In the genomic region with DNA sequence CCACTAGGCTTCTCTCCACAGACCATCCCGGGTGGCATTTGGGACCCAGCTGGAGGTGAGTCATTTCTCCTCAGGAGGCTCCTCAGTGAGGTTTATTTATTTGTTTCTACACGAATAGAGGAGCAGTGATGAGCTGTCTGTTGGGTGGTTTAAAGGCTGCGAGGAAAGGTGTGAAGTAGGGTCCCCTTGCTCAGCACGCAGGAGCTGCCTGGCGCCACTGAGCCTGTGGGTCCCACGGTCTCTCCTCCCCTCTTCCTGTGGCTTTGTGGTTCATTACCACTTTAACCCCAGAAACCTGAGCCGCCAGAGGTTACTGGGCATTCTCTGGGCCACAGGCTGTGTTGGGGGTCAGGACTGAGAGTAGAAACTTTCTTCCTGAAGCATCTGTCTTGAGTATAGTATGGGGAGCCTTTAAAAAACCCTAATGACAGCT, we compare ENCODE assay signal across 8 cellular contexts. TPM values are rescaled to one million over a fixed set of nuclear protein-coding genes. Genes with fewer than 3 reads are reported as not detected.
A peak's percentile ranks its signal among the peaks of the same experiment; 100 is the strongest.
DNase-seq lines count a peak whose midpoint lies in the region; ATAC-seq, FAIRE-seq and TF ChIP-seq lines count a peak whose summit lies in the region.

No MANE protein-coding gene starts in this region.

- no peak for DNase-seq in activated CD4-positive, CD25-positive, alpha-beta regulatory T cell (lab: John Stamatoyannopoulos, UW)
- peak; percentile 71 for DNase-seq in activated naive CD8-positive, alpha-beta T cell treated with anti-CD3 and anti-CD28 coated beads for 36 hours
- DNase-seq in stimulated activated CD8-positive, alpha-beta memory T cell treated with anti-CD3 and anti-CD28 coated beads, Interleukin-4, amount 100 ng/mL, for 48 hours, result peak; percentile 74
- DNase-seq in D721Med (ENCODE audit: insufficient read length, low spot score), result no peak
- DNase-seq in NCI-H146 treated with DMSO at 0.1 percent for 48 hours (lab: John Stamatoyannopoulos, UW; ENCODE audit: unreplicated experiment), result no peak

- peaks cover 45% of the 10 kb centered on the region for H3K4me1 Mint-ChIP-seq in activated naive CD8-positive, alpha-beta T cell treated with anti-CD3 and anti-CD28 coated beads for 36 hours

- no peaks in the 10 kb centered on the region for H3K9me3 Mint-ChIP-seq in activated naive CD8-positive, alpha-beta T cell treated with anti-CD3 and anti-CD28 coated beads for 36 hours

- H3K27ac Mint-ChIP-seq in activated naive CD8-positive, alpha-beta T cell treated with anti-CD3 and anti-CD28 coated beads for 36 hours, result peak overlapping the region; percentile 79

- H3K36me3 Mint-ChIP-seq in activated naive CD8-positive, alpha-beta T cell treated with anti-CD3 and anti-CD28 coated beads for 36 hours, result peaks cover 5% of the 10 kb centered on the region

- no peak for FAIRE-seq in D721Med (lab: Jason Lieb, UNC)

- peak; percentile 51 to 58 for ATAC-seq in activated CD4-positive, CD25-positive, alpha-beta regulatory T cell treated with anti-CD3 and anti-CD28 coated beads, Interleukin-2, amount 50 U/mL, for 24 hours
- peak; percentile 59 for ATAC-seq in HG03378 (IDR thresholded peaks at IDR 0.05; ENCODE audit: unreplicated experiment)
- no peak for ATAC-seq in HG03025 (IDR thresholded peaks at IDR 0.05; ENCODE audit: low FRiP score, unreplicated experiment)

- peaks cover 4% of the 10 kb centered on the region for H3K27me3 Mint-ChIP-seq in activated naive CD8-positive, alpha-beta T cell treated with anti-CD3 and anti-CD28 coated beads for 36 hours

- no peak for TF ChIP-seq CTCF in D721Med (IDR thresholded peaks at IDR 0.05; ENCODE audit: insufficient read depth, missing control alignments)

- H3K4me3 Mint-ChIP-seq in activated naive CD8-positive, alpha-beta T cell treated with anti-CD3 and anti-CD28 coated beads for 36 hours, result peak overlapping the region; percentile 22

RNA-seq across cellular contexts. Expression of a gene that starts 39.9 kb away (rescaled TPM):
- total RNA-seq in activated naive CD8-positive, alpha-beta T cell treated with anti-CD3 and anti-CD28 coated beads for 36 hours, result 1 to 10 TPM; 2.3 to 2.4 TPM

RNA-seq across cellular contexts. Expression of a gene that starts 57.0 kb away (rescaled TPM):
- total RNA-seq in activated naive CD8-positive, alpha-beta T cell treated with anti-CD3 and anti-CD28 coated beads for 36 hours, result not detected

RNA-seq across cellular contexts. Expression of a gene that starts 57.2 kb away (rescaled TPM):
- total RNA-seq in activated naive CD8-positive, alpha-beta T cell treated with anti-CD3 and anti-CD28 coated beads for 36 hours, result not detected

Comparison
In these comparisons a context has a peak if more than half of its experiments do, and no peak if none do; other contexts are left out.
1. DNase-seq: peak in activated naive CD8-positive, alpha-beta T cell treated with anti-CD3 and anti-CD28 coated beads for 36 hours (single experiment) and stimulated activated CD8-positive, alpha-beta memory T cell treated with anti-CD3 and anti-CD28 coated beads, Interleukin-4, amount 100 ng/mL, for 48 hours (single experiment); none in activated CD4-positive, CD25-positive, alpha-beta regulatory T cell (0 of 4), D721Med (single experiment) and NCI-H146 treated with DMSO at 0.1 percent for 48 hours (single experiment).